In genomic region chr18:41378628-41379027, GRCh38 we compare ENCODE assay signal across 11 cellular contexts.
DNase-seq lines count a peak whose midpoint lies in the region; ATAC-seq and TF ChIP-seq lines count a peak whose summit lies in the region.
"Had no signal": no experiment of that assay in that cellular context is flagged by ENCODE, and none has a peak within 500 bp of the region (broad histone marks: within the 10 kb centered on the region; RNA-seq: fewer than 3 reads in every experiment).

No MANE protein-coding gene starts in this region.

- 11 to 17% methylated on average over 4 of the region's 4 CpGs for WGBS in lower leg skin, 2 donors

- no peaks in the 10 kb centered on the region for H3K9me3 ChIP-seq in MG63
- H3K9me3 ChIP-seq: esophagus squamous epithelium had no signal

- DNase-seq in COR-L47 (lab: John Stamatoyannopoulos, UW): peak; percentile 62
- peak; percentile 7 for DNase-seq in MG63
- DNase-seq in amniotic stem cell (lab: John Stamatoyannopoulos, UW): peak; percentile 13
- peak; percentile 63 for DNase-seq in left kidney (ENCODE audit: low read depth, low spot score)
- no peak for DNase-seq in EL
- no peak for DNase-seq in lower leg skin (ENCODE audit: low spot score in 2 of 2)
- no peak for DNase-seq in CD1c-positive myeloid dendritic cell (ENCODE audit: extremely low spot score)
- DNase-seq: esophagus squamous epithelium, T-helper 1 cell had no signal

- no peak for ATAC-seq in HG03571 (IDR thresholded peaks at IDR 0.05; ENCODE audit: unreplicated experiment)
- ATAC-seq: natural killer cell treated with Interleukin-12 subunit alpha and Interleukin-12 subunit beta and Interleukin-15 and Interleukin-18, amount 100 ng/mL, for 72 hours had no signal

- TF ChIP-seq CTCF in lower leg skin (IDR thresholded peaks at IDR 0.05): no peak

- H3K4me3 ChIP-seq in MG63 (no peak overlapping the region), lower leg skin (ENCODE audit: low read depth, poor library complexity, severe bottlenecking) (no peak overlapping the region)
- H3K4me3 ChIP-seq: esophagus squamous epithelium had no signal

- no peaks in the 10 kb centered on the region for H3K27me3 ChIP-seq in MG63
- H3K27me3 ChIP-seq: esophagus squamous epithelium had no signal

- no peaks in the 10 kb centered on the region for H3K36me3 ChIP-seq in MG63
- H3K36me3 ChIP-seq: esophagus squamous epithelium had no signal

- TF ChIP-seq POLR2A in lower leg skin (IDR thresholded peaks at IDR 0.05): no peak

- intact Hi-C loops in lower leg skin (cut with DNase I; ENCODE audit: low total_unique reads): no loop called here

Comparison
In these comparisons a context has a peak if more than half of its experiments do, and no peak if none do; other contexts are left out.
1. DNase-seq: peak in COR-L47 (single experiment), MG63 (single experiment), amniotic stem cell (single experiment) and left kidney (single experiment); none in EL (single experiment), lower leg skin (0 of 2) and CD1c-positive myeloid dendritic cell (single experiment).